ENCODE assay signal across 19 cellular contexts in genomic region chr1:116494351-116494692, GRCh38.
A peak's percentile ranks its signal among the peaks of the same experiment; 100 is the strongest.
DNase-seq lines count a peak whose midpoint lies in the region; ATAC-seq, FAIRE-seq and TF ChIP-seq lines count a peak whose summit lies in the region.
"Had no signal": no experiment of that assay in that cellular context is flagged by ENCODE, and none has a peak within 500 bp of the region (broad histone marks: within the 10 kb centered on the region; RNA-seq: fewer than 3 reads in every experiment).

No MANE protein-coding gene starts in this region.

- peak overlapping the region; percentile 26 for H2BK5ac ChIP-seq in mesendoderm (ENCODE audit: low read length)

- peaks cover 23% of the 10 kb centered on the region for H3K4me1 Mint-ChIP-seq in WTC11

- H3K4me1 ChIP-seq in ectodermal cell (ENCODE audit: control insufficient read depth, insufficient read depth, low read length) (peaks cover 29% of the 10 kb centered on the region), mesendoderm (ENCODE audit: control insufficient read depth, low read depth, low read length) (peaks cover 21% of the 10 kb centered on the region), small intestine (ENCODE audit: control insufficient read depth in 2 of 2, insufficient read depth in 1 of 2, low read depth in 1 of 2, low read length in 1 of 2) (peaks cover 12 to 20% of the 10 kb centered on the region in 2 donors)

- no peak overlapping the region for H3K4me2 ChIP-seq in mesendoderm (ENCODE audit: low read length)

- H3K79me1 ChIP-seq in mesendoderm (ENCODE audit: low read length): no peaks in the 10 kb centered on the region

- peak overlapping the region; percentile 28 for H3K56ac ChIP-seq in mesendoderm (ENCODE audit: low read length)

- H3K4ac ChIP-seq in mesendoderm (ENCODE audit: low read depth, low read length): peak overlapping the region; percentile 17

- POLR2A ChIA-PET in WTC11 (lab: Charles Lee): no interaction called here

- 25 to 34% methylated on average over 12 of the region's 12 CpGs for WGBS in ectodermal cell, 2 experiments
- no CpG with 5 or more reads among the region's 12 CpGs for WGBS in mesendoderm (ENCODE audit: extremely low coverage, insufficient coverage, low lambda C conversion rate)
- 34 to 74% (median 49%) methylated on average over 12 of the region's 12 CpGs for WGBS in small intestine, 3 donors

- H3K27me3 ChIP-seq in ectodermal cell (ENCODE audit: control insufficient read depth, insufficient read depth, low read length, poor library complexity, severe bottlenecking) (no peaks in the 10 kb centered on the region), mesendoderm (ENCODE audit: insufficient read depth, low read length, poor library complexity) (no peaks in the 10 kb centered on the region), small intestine (ENCODE audit: control insufficient read depth in 2 of 2, insufficient read depth in 2 of 2, low read length in 2 of 2) (no peaks in the 10 kb centered on the region)
- H3K27me3 ChIP-seq: colonic mucosa, gastrocnemius medialis, left lung had no signal

- H3K27ac ChIP-seq in ectodermal cell (ENCODE audit: insufficient read depth, low read depth, low read length, poor library complexity, severe bottlenecking): peak overlapping the region; percentile 68
- H3K27ac ChIP-seq in mesendoderm (ENCODE audit: low read depth, low read length): peak overlapping the region; percentile 4
- peak overlapping the region; percentile 71 to 78 for H3K27ac ChIP-seq in small intestine (ENCODE audit: low read depth in 1 of 2, low read length in 1 of 2)
- H3K27ac ChIP-seq: colonic mucosa, gastrocnemius medialis, psoas muscle had no signal

- peak overlapping the region; percentile 54 for H3K18ac ChIP-seq in mesendoderm (ENCODE audit: low read length)

- no peak overlapping the region for H2AK5ac ChIP-seq in mesendoderm (ENCODE audit: low read length)

- no peaks in the 10 kb centered on the region for H3K79me2 ChIP-seq in mesendoderm (ENCODE audit: control insufficient read depth, insufficient read depth, low read length)

- H3K4me3 Mint-ChIP-seq in WTC11: no peak overlapping the region
- H3K4me3 Mint-ChIP-seq: B cell had no signal

- H3K9me3 ChIP-seq in ectodermal cell (ENCODE audit: control insufficient read depth, low read length) (no peaks in the 10 kb centered on the region), small intestine (ENCODE audit: control insufficient read depth, low read depth) (no peaks in the 10 kb centered on the region)
- H3K9me3 ChIP-seq: colonic mucosa, gastrocnemius medialis, left lung, psoas muscle had no signal

- no peak for DNase-seq in WTC11 (ENCODE audit: low spot score)
- peak; percentile 87 for DNase-seq in mesendoderm
- DNase-seq in small intestine: no peak
- DNase-seq in anterior cingulate cortex (lab: John Stamatoyannopoulos, UW): no peak
- no peak for DNase-seq in occipital lobe (lab: John Stamatoyannopoulos, UW)
- no peak for DNase-seq in NCI-H2081 (lab: John Stamatoyannopoulos, UW)
- DNase-seq: activated CD4-positive, alpha-beta T cell treated with anti-CD3 and anti-CD28 coated beads for 4 hours; activated gamma-delta T cell treated with Interleukin-2 at 50 U/mL for 16 hours; amygdala; colonic mucosa; gastrocnemius medialis; left lung; NCI-H1694 treated with DMSO at 0.1 percent for 48 hours; NCI-H446; NK-92 treated with Interleukin-12 subunit alpha and Interleukin-12 subunit beta, amount 100 ng/mL, for 24 hours; psoas muscle had no signal

- peak; percentile 35 for ATAC-seq in WTC11
- ATAC-seq: gastrocnemius medialis, left lung, psoas muscle had no signal

- no peak overlapping the region for H4K8ac ChIP-seq in mesendoderm (ENCODE audit: low read depth, low read length)

- no peak for TF ChIP-seq CTCF in WTC11 (IDR thresholded peaks at IDR 0.05)

- no peak for FAIRE-seq in small intestine (lab: Jason Lieb, UNC)
- FAIRE-seq: GM12891 had no signal

- H2BK120ac ChIP-seq in mesendoderm (ENCODE audit: low read depth, low read length): no peak overlapping the region

- H3K4me3 ChIP-seq in ectodermal cell (ENCODE audit: insufficient read depth, low read depth, low read length): no peak overlapping the region
- no peak overlapping the region for H3K4me3 ChIP-seq in mesendoderm (ENCODE audit: low read length)
- H3K4me3 ChIP-seq in small intestine (ENCODE audit: low read depth in 1 of 2, low read length in 2 of 2): peak overlapping the region in 1 of 2 donors; percentile 10
- H3K4me3 ChIP-seq: colonic mucosa, gastrocnemius medialis, left lung, psoas muscle had no signal

- no peaks in the 10 kb centered on the region for H3K36me3 ChIP-seq in ectodermal cell (ENCODE audit: control insufficient read depth, insufficient read depth, low read length)
- no peaks in the 10 kb centered on the region for H3K36me3 ChIP-seq in mesendoderm (ENCODE audit: control insufficient read depth, insufficient read depth, low read length)
- peaks cover 0 to 2% of the 10 kb centered on the region in 2 donors for H3K36me3 ChIP-seq in small intestine (ENCODE audit: control insufficient read depth in 2 of 2, insufficient read depth in 2 of 2, low read length in 2 of 2)
- H3K36me3 ChIP-seq: colonic mucosa, gastrocnemius medialis, left lung had no signal

- H4K5ac ChIP-seq in mesendoderm (ENCODE audit: low read length): no peak overlapping the region

- CTCF ChIA-PET in WTC11 (lab: Charles Lee): interaction anchor here (2.4 to 4.9 kb wide), 2 partner anchors 9 to 355 kb away, joined by 23 to 32 read pairs; no protein-coding TSS in a partner anchor

- peak overlapping the region; percentile 12; the same call in 1 of the 2 replicates for H3K27ac Mint-ChIP-seq in WTC11
- H3K27ac Mint-ChIP-seq: B cell had no signal

- H2BK15ac ChIP-seq in mesendoderm (replicated peaks; ENCODE audit: low read depth): no peak overlapping the region

- H3K9ac ChIP-seq in mesendoderm (ENCODE audit: low read length): no peak overlapping the region

- H3K36me3 Mint-ChIP-seq in WTC11: no peaks in the 10 kb centered on the region

- no peaks in the 10 kb centered on the region for H3K9me3 Mint-ChIP-seq in WTC11

- no peaks in the 10 kb centered on the region for H3K27me3 Mint-ChIP-seq in WTC11 (ENCODE audit: low read depth)
- H3K27me3 Mint-ChIP-seq: B cell had no signal

- H3K23ac ChIP-seq in mesendoderm (ENCODE audit: low read length): no peak overlapping the region

TF ChIP-seq in WTC11, 78 proteins besides CTCF, POLR2A, EP300 and RAD21:
- TF ChIP-seq, protein P1, sequence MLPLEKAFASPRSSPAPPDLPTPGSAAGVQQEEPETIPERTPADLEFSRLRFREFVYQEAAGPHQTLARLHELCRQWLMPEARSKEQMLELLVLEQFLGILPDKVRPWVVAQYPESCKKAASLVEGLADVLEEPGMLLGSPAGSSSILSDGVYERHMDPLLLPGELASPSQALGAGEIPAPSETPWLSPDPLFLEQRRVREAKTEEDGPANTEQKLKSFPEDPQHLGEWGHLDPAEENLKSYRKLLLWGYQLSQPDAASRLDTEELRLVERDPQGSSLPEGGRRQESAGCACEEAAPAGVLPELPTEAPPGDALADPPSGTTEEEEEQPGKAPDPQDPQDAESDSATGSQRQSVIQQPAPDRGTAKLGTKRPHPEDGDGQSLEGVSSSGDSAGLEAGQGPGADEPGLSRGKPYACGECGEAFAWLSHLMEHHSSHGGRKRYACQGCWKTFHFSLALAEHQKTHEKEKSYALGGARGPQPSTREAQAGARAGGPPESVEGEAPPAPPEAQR (CRISPR knock-in tag; IDR thresholded peaks at IDR 0.05): no peak
- no peak for TF ChIP-seq TP53 (CRISPR knock-in tag; IDR thresholded peaks at IDR 0.05)
- no peak for TF ChIP-seq ATF1 (CRISPR knock-in tag; IDR thresholded peaks at IDR 0.05)
- no peak for TF ChIP-seq OVOL2 (CRISPR knock-in tag; IDR thresholded peaks at IDR 0.05; ENCODE audit: borderline replicate concordance)

Comparison
In these comparisons a context has a peak if more than half of its experiments do, and no peak if none do; other contexts are left out.
1. H3K27ac ChIP-seq: peak in every context shown above with its lines; median percentile 74 in small intestine; 68 in ectodermal cell; 4 in mesendoderm.